In the genomic region with DNA sequence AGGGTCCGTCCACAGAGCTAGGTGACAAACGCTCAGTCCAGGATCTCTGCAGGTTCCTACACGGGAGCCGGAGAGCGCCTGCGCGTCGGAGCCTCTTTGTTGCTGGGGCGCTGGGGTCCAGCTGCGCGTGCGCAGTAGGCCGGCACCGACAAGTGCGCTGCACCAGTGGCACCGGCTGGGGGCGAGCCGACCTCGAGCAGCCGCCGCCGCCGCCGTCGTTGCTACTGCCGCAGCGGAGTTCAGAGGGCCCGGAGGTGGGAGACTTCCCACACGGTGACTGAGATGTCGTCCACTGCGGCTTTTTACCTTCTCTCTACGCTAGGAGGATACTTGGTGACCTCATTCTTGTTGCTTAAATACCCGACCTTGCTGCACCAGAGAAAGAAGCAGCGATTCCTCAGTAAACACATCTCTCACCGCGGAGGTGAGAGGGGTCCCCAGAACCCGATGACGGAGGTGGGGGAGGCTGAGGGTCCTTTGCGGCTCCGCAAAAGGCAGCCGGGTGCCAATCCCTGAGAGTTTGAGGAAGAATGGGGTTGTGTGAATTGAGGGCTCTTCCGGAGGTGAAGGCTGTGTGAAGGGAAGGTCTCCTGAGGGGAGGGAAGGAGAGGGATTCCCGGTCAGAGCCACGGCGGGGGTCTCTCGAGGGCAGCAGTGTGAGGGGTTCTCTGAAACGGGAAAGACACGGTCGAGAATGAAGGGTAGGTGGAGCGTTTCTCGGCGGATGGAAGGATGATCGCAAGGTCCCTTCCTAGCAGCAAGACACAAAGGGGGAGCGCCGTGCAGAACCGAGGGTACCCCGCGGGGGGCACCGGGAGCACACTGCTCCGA, we compare ENCODE assay signal across 8 cellular contexts. TPM values are rescaled to one million over a fixed set of nuclear protein-coding genes. Genes with fewer than 3 reads are reported as not detected.
DNase-seq lines count a peak whose midpoint lies in the region; ATAC-seq and TF ChIP-seq lines count a peak whose summit lies in the region.

TSS of gene GDPD1 (plus strand) at position 184 of the 831 bp plus-strand sequence. CDS start at position 283, 99 bp downstream.

- H3K4me1 Mint-ChIP-seq in progenitor cell of endocrine pancreas (ENCODE audit: low read depth): peaks cover 7% of the 10 kb centered on the region

- DNase-seq in GM13977 (ENCODE audit: low spot score): peak; percentile 94
- DNase-seq in NCI-H1436 treated with DMSO at 0.1 percent for 48 hours (lab: John Stamatoyannopoulos, UW): peak; percentile 93
- peak; percentile 95 for DNase-seq in T follicular helper cell (ENCODE audit: low read depth)
- peak; percentile 78 for DNase-seq in amniotic stem cell (lab: John Stamatoyannopoulos, UW)
- DNase-seq in left ventricle myocardium superior: peak; percentile 99
- DNase-seq in progenitor cell of endocrine pancreas (ENCODE audit: low spot score, unreplicated experiment): peak; percentile 96
- DNase-seq in ureter (ENCODE audit: low spot score): peak; percentile 95

- intact Hi-C loops in left ventricle myocardium superior (cut with micrococcal nuclease): no loop called here

- peak; percentile 86 for TF ChIP-seq CTCF in GM13977 (IDR thresholded peaks at IDR 0.05; ENCODE audit: extremely low read depth, insufficient read depth, missing control alignments)
- TF ChIP-seq CTCF in progenitor cell of endocrine pancreas (IDR thresholded peaks at IDR 0.05; ENCODE audit: unreplicated experiment): peak; percentile 69

- in situ Hi-C loops in GM13977 (cut with MboI; ENCODE audit: low pct_unique_long_range_greater_than_20kb, low sequenced_read_pairs, unreplicated experiment): no loop called here

- no peaks in the 10 kb centered on the region for H3K27me3 Mint-ChIP-seq in progenitor cell of endocrine pancreas

- no peaks in the 10 kb centered on the region for H3K9me3 Mint-ChIP-seq in progenitor cell of endocrine pancreas (ENCODE audit: low read depth)

- ATAC-seq in HG02870 (IDR thresholded peaks at IDR 0.05; ENCODE audit: unreplicated experiment): peak; percentile 96
- ATAC-seq in left ventricle myocardium superior: peak; percentile 99

- H3K4me3 Mint-ChIP-seq in progenitor cell of endocrine pancreas (ENCODE audit: low read depth): peak within 1 kb of the TSS; percentile 92

- H3K27ac Mint-ChIP-seq in progenitor cell of endocrine pancreas: peak within 1 kb of the TSS; percentile 99

- H3K36me3 Mint-ChIP-seq in progenitor cell of endocrine pancreas (ENCODE audit: insufficient read depth): peaks cover 6% of the 10 kb centered on the region

RNA-seq across cellular contexts. Expression of gene GDPD1, which starts in this region (rescaled TPM):
- 3.3 TPM for total RNA-seq in left ventricle myocardium superior
- total RNA-seq in progenitor cell of endocrine pancreas: 19.5 TPM in 2 replicates
- 3.6 TPM for total RNA-seq in ureter

Comparison
In these comparisons a context has a peak if more than half of its experiments do, and no peak if none do; other contexts are left out.
1. Peak in every context shown above with its lines: DNase-seq and ATAC-seq.